Comparison of ENCODE assay signal across 24 cellular contexts in genomic region chr12:130422676-130423075, GRCh38.
"Had no signal": no experiment of that assay in that cellular context is flagged by ENCODE, and none has a peak within 500 bp of the region (broad histone marks: within the 10 kb centered on the region; RNA-seq: fewer than 3 reads in every experiment).

No MANE protein-coding gene starts in this region.

- H3K36me3 ChIP-seq: heart left ventricle, left lung, lower lobe of right lung, pancreas, prostate gland, tibial nerve, upper lobe of left lung had no signal

- H3K4me3 Mint-ChIP-seq: immature natural killer cell; mesothelial cell of epicardium; naive B cell; nephron; stimulated activated memory B cell treated with anti-CD40 and anti-IgM and Interleukin-4, amounts not matched to agents 10 μg/mL and 1 μg/mL and 100 μg/mL, for 72 hours; stimulated activated naive CD8-positive, alpha-beta T cell treated with anti-CD3 and anti-CD28 coated beads, Interleukin-15, amount 100 ng/mL, for 72 hours had no signal

- ATAC-seq: heart left ventricle; left colon; left lung; lower lobe of right lung; pancreas; right cardiac atrium; sciatic nerve; stimulated activated memory B cell treated with anti-CD40 and anti-IgM and Interleukin-4, amounts not matched to agents 10 μg/mL and 1 μg/mL and 100 μg/mL, for 72 hours; stimulated activated naive CD8-positive, alpha-beta T cell treated with anti-CD3 and anti-CD28 coated beads, Interleukin-15, amount 100 ng/mL, for 72 hours had no signal

- H3K27ac ChIP-seq: heart left ventricle, left lung, lower lobe of right lung, pancreas, prostate gland, skin epidermis, tibial nerve, upper lobe of left lung had no signal

- H3K9me3 ChIP-seq: heart left ventricle, left lung, lower lobe of right lung, pancreas, prostate gland, tibial nerve, upper lobe of left lung had no signal

- H3K36me3 Mint-ChIP-seq: immature natural killer cell; mesothelial cell of epicardium; naive B cell; stimulated activated memory B cell treated with anti-CD40 and anti-IgM and Interleukin-4, amounts not matched to agents 10 μg/mL and 1 μg/mL and 100 μg/mL, for 72 hours had no signal

- DNase-seq: heart left ventricle; immature natural killer cell; kidney; left colon; left lung; lower lobe of right lung; mammary epithelial cell; mesenchymal stem cell; naive B cell; pancreas; retina; right cardiac atrium; stimulated activated CD4-positive, alpha-beta T cell treated with anti-CD3 and anti-CD28 coated beads, Interleukin-4, amount 100 ng/mL, for 24 hours; stimulated activated naive CD4-positive, alpha-beta T cell treated with Interleukin-2 at 50 U/mL for 16 hours; stimulated activated naive CD8-positive, alpha-beta T cell treated with anti-CD3 and anti-CD28 coated beads, Interleukin-15, amount 100 ng/mL, for 72 hours; substantia nigra had no signal

- H3K27ac Mint-ChIP-seq: immature natural killer cell; mesothelial cell of epicardium; naive B cell; nephron; stimulated activated memory B cell treated with anti-CD40 and anti-IgM and Interleukin-4, amounts not matched to agents 10 μg/mL and 1 μg/mL and 100 μg/mL, for 72 hours; stimulated activated naive CD8-positive, alpha-beta T cell treated with anti-CD3 and anti-CD28 coated beads, Interleukin-15, amount 100 ng/mL, for 72 hours had no signal

- H3K9me3 Mint-ChIP-seq: mesothelial cell of epicardium; nephron; stimulated activated memory B cell treated with anti-CD40 and anti-IgM and Interleukin-4, amounts not matched to agents 10 μg/mL and 1 μg/mL and 100 μg/mL, for 72 hours; stimulated activated naive CD8-positive, alpha-beta T cell treated with anti-CD3 and anti-CD28 coated beads, Interleukin-15, amount 100 ng/mL, for 72 hours had no signal

- H3K4me3 ChIP-seq: heart left ventricle, left lung, lower lobe of right lung, pancreas, prostate gland, skin epidermis, tibial nerve, upper lobe of left lung had no signal

- H3K4me1 ChIP-seq: heart left ventricle, left lung, lower lobe of right lung, pancreas, prostate gland, tibial nerve, upper lobe of left lung had no signal

- H3K27me3 ChIP-seq: pancreas, tibial nerve, upper lobe of left lung had no signal

- H3K4me1 Mint-ChIP-seq: immature natural killer cell; mesothelial cell of epicardium; naive B cell; stimulated activated memory B cell treated with anti-CD40 and anti-IgM and Interleukin-4, amounts not matched to agents 10 μg/mL and 1 μg/mL and 100 μg/mL, for 72 hours; stimulated activated naive CD8-positive, alpha-beta T cell treated with anti-CD3 and anti-CD28 coated beads, Interleukin-15, amount 100 ng/mL, for 72 hours had no signal

- H3K27me3 Mint-ChIP-seq: stimulated activated memory B cell treated with anti-CD40 and anti-IgM and Interleukin-4, amounts not matched to agents 10 μg/mL and 1 μg/mL and 100 μg/mL, for 72 hours had no signal
